Comparison of ENCODE assay signal across 9 cellular contexts in genomic region chr9:71819115-71819739, GRCh38. TPM values are rescaled to one million over a fixed set of nuclear protein-coding genes. Genes with fewer than 3 reads are reported as not detected.
DNase-seq lines count a peak whose midpoint lies in the region; ATAC-seq and TF ChIP-seq lines count a peak whose summit lies in the region.
"Had no signal": no experiment of that assay in that cellular context is flagged by ENCODE, and none has a peak within 500 bp of the region (broad histone marks: within the 10 kb centered on the region; RNA-seq: fewer than 3 reads in every experiment).

No MANE protein-coding gene starts in this region.

- H3K4me3 ChIP-seq in AG04450 (ENCODE audit: low read depth, low read length) (no peak overlapping the region), lower lobe of right lung (no peak overlapping the region), thyroid gland (replicated peaks in 1 of 3) (no peak overlapping the region)

- TF ChIP-seq POLR2A in thyroid gland (IDR thresholded peaks at IDR 0.05) = no peak

- H3K27ac ChIP-seq in AG04450 (ENCODE audit: low read depth, low read length) (no peak overlapping the region), RWPE1 (no peak overlapping the region), lower lobe of right lung (no peak overlapping the region), thyroid gland (no peak overlapping the region)

- H3K27me3 ChIP-seq in AG04450 (ENCODE audit: control insufficient read depth, insufficient read depth, low read length) (peaks cover 3% of the 10 kb centered on the region), lower lobe of right lung (ENCODE audit: low read depth) (no peaks in the 10 kb centered on the region), thyroid gland (no peaks in the 10 kb centered on the region)

- DNase-seq in AG04450 (ENCODE audit: low read depth, low spot score) = no peak
- peak; percentile 43 for DNase-seq in GM03348 (ENCODE audit: low spot score)
- DNase-seq in RWPE1 (ENCODE audit: low spot score) = peak; percentile 42
- peak; percentile 38 for DNase-seq in central memory CD4-positive, alpha-beta T cell
- no peak for DNase-seq in lower lobe of right lung
- DNase-seq in thyroid gland = peak; percentile 36 to 48
- no peak for DNase-seq in NCI-H1048 (lab: John Stamatoyannopoulos, UW)

- WGBS in thyroid gland, 2 donors = 82 to 85% methylated on average over 8 of the region's 8 CpGs

- TF ChIP-seq CTCF in AG04450 (IDR thresholded peaks at IDR 0.05; ENCODE audit: low read depth, low read length) = peak; percentile 78
- TF ChIP-seq CTCF in RWPE1 (conservative IDR thresholded peaks at IDR 0.05; ENCODE audit: low read depth) = peak; percentile 82
- TF ChIP-seq CTCF in lower lobe of right lung (IDR thresholded peaks at IDR 0.05) = peak; percentile 76
- TF ChIP-seq CTCF in thyroid gland (IDR thresholded peaks at IDR 0.05) = peak; percentile 32 to 74 (median 59)

- CTCF ChIA-PET in AG04450 (lab: Charles Lee) (interaction anchor here (0.5 to 6.3 kb wide), 99 partner anchors 8 to 1491 kb away, joined by 3 to 103 read pairs (median 4); partner anchors contain the start of genes CEMIP2 and ZFAND5), RWPE1 (lab: Yijun Ruan, JAX) (interaction anchor here (0.6 to 1.9 kb wide), 19 partner anchors 8 to 536 kb away, joined by 3 to 11 read pairs (median 4); no protein-coding TSS in a partner anchor)

- H3K4me1 ChIP-seq in lower lobe of right lung (no peaks in the 10 kb centered on the region), thyroid gland (no peaks in the 10 kb centered on the region)

- H3K9me3 ChIP-seq in AG04450 (ENCODE audit: control insufficient read depth, insufficient read depth, low read length) = no peaks in the 10 kb centered on the region
- no peaks in the 10 kb centered on the region for H3K9me3 ChIP-seq in lower lobe of right lung
- no peaks in the 10 kb centered on the region for H3K9me3 ChIP-seq in thyroid gland

- POLR2A ChIA-PET in AG04450 (lab: Yijun Ruan, JAX) = no interaction called here
- POLR2A ChIA-PET in RWPE1 (lab: Yijun Ruan, JAX; ENCODE audit: low non-redundant PET) = interaction anchor here (0.7 kb wide), 1 partner anchor 92 kb away, joined by 4 read pairs; the partner anchor contains the start of genes ABHD17B and C9orf85

- intact Hi-C loops in lower lobe of right lung (cut with DNase I) = no loop called here
- intact Hi-C loops in thyroid gland (cut with DNase I) = no loop called here

- H3K36me3 ChIP-seq in lower lobe of right lung (no peaks in the 10 kb centered on the region), thyroid gland (no peaks in the 10 kb centered on the region)

- ATAC-seq in lower lobe of right lung (no peak), GM18861 (IDR thresholded peaks at IDR 0.05; ENCODE audit: unreplicated experiment) (no peak)
- ATAC-seq: left colon had no signal

RNA-seq across cellular contexts. Expression of gene CEMIP2, which starts 50.9 kb away (rescaled TPM):
- 54.4 and 57.0 TPM in 2 replicates for polyA plus RNA-seq in AG04450 (2011; rRNA removed)
- 124 and 152 TPM in 2 replicates for polyA minus RNA-seq in AG04450 (2011; rRNA and poly(A)+ RNA removed)
- total RNA-seq in lower lobe of right lung (152 TPM), thyroid gland (100 to 1,000 TPM in 1 of 4 donors, 10 to 100 TPM in 3; 29.6 to 111 (median 34.0) TPM)

Comparison
In these comparisons a context has a peak if more than half of its experiments do, and no peak if none do; other contexts are left out.
1. DNase-seq: peak in GM03348 (single experiment), RWPE1 (single experiment), central memory CD4-positive, alpha-beta T cell (single experiment) and thyroid gland (2 of 2); none in AG04450 (single experiment), lower lobe of right lung (single experiment) and NCI-H1048 (single experiment).
2. Peak in every context shown above with its lines, with median percentiles within 50 percentile points of each other: CTCF ChIP-seq.